20 cellular contexts compared by ENCODE assay signal in the genomic region with DNA sequence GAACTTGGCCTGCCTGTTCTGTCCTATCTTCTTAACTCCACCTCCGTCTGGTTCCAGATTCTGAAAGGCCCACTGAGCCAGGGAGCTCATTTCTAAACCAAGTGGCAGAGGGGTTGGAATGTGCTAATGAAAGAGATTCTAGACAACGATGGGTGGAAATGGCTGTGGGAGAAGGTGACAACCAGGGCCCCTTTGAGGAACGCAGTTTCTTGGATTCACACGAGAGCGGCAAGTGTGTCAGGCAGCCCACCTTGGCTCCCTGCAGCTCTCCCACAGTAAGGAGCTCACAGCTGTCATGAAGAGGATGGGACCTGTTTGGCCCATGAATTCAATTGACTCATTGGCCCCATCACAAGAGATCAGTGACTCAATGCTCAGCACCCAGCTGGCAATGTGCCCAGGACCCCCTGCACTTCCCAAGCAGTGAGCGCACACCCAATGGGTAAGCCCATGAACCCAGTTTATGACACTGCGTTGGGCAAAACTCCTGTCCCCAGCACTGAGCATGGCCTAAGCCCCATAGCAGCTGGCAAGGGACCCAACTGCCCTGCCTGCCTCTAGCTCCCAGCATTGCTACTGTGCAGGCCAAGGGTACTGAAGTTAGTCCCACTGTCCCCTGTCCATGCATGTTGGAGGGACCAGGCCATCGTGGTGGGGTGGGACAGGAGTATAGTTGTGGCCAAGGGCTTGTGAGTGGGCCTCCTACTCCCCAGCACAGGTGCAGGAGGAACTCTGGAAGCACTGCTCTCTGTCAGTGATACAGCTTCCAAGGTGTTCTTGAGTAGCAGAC. TPM values are rescaled to one million over a fixed set of nuclear protein-coding genes. Genes with fewer than 3 reads are reported as not detected.
DNase-seq lines count a peak whose midpoint lies in the region; ATAC-seq, FAIRE-seq and TF ChIP-seq lines count a peak whose summit lies in the region.
"Had no signal": no experiment of that assay in that cellular context is flagged by ENCODE, and none has a peak within 500 bp of the region (broad histone marks: within the 10 kb centered on the region; RNA-seq: fewer than 3 reads in every experiment).

No MANE protein-coding gene starts in this region.

- H3K4me2 ChIP-seq in K562 (ENCODE audit: insufficient read depth, low read length) (no peak overlapping the region), neuronal stem cell (ENCODE audit: insufficient read depth, low read length, poor library complexity, severe bottlenecking) (no peak overlapping the region), GM23338 (no peak overlapping the region)
- H3K4me2 ChIP-seq: BLaER1 had no signal

- TF ChIP-seq EP300 in K562 (IDR thresholded peaks at IDR 0.05; ENCODE audit: low read length): no peak

- DNase-seq in Caco-2: no peak
- DNase-seq in MG63: peak; percentile 12
- DNase-seq in K562 (ENCODE audit: extremely low read depth in 1 of 4, low spot score in 3 of 4): no peak
- no peak for DNase-seq in neuronal stem cell (ENCODE audit: low spot score)
- DNase-seq in GM23338 (ENCODE audit: low spot score): no peak
- no peak for DNase-seq in NCI-H2029 treated with DMSO at 0.1 percent for 48 hours (lab: John Stamatoyannopoulos, UW)
- DNase-seq: activated CD4-positive, alpha-beta T cell treated with anti-CD3 and anti-CD28 coated beads, Interleukin-2, amount 50 U/mL, for 4 hours; caudate nucleus; DMS79 treated with DMSO at 0.1 percent for 48 hours; NCI-H2081; NCI-H82; occipital lobe; sigmoid colon; stimulated activated CD4-positive, alpha-beta T cell treated with anti-CD3 and anti-CD28 coated beads, Interleukin-4, amount 100 ng/mL, for 1 hour; T1000 had no signal

- peaks cover 22% of the 10 kb centered on the region; the same call in 1 of the 2 replicates for H3F3A ChIP-seq in GM23338 (replicated peaks; ENCODE audit: low read depth)

- H3K4me1 Mint-ChIP-seq in Caco-2 (ENCODE audit: low read depth, unreplicated experiment): no peaks in the 10 kb centered on the region
- H3K4me1 Mint-ChIP-seq in GM23338: peaks cover 31% of the 10 kb centered on the region

- H3K27ac Mint-ChIP-seq in Caco-2 (ENCODE audit: unreplicated experiment): no peak overlapping the region
- H3K27ac Mint-ChIP-seq in GM23338: no peak overlapping the region; the same call in 1 of the 2 replicates

- POLR2A ChIA-PET in Caco-2 (lab: Charles Lee) (no interaction called here), K562 (lab: Yijun Ruan, JAX) (interaction anchor here (0.6 to 4.5 kb wide), 14 partner anchors 10 to 122 kb away, joined by 3 to 27 read pairs (median 4); a partner anchor contains a TSS)

- FAIRE-seq in K562 (lab: Jason Lieb, UNC): no peak
- FAIRE-seq: urothelium cell line had no signal

- H3K14ac ChIP-seq in neuronal stem cell (ENCODE audit: low read length): no peak overlapping the region

- no peak overlapping the region for H4K91ac ChIP-seq in neuronal stem cell (ENCODE audit: low read depth, low read length, poor library complexity)

- 86% methylated on average over 8 of the region's 8 CpGs for WGBS in K562 (ENCODE audit: insufficient coverage, low coverage, missing lambda C conversion rate)
- no CpG with 5 or more reads among the region's 8 CpGs for WGBS in neuronal stem cell (ENCODE audit: extremely low coverage in 2 of 2, insufficient read length in 2 of 2, insufficient replicate concordance in 1 of 2), 2 donors

- intact Hi-C loops in Caco-2 (cut with micrococcal nuclease; ENCODE audit: unreplicated experiment) (no loop called here), K562 (cut with micrococcal nuclease) (no loop called here)

- H3K9ac ChIP-seq in K562 (ENCODE audit: insufficient read depth in 1 of 2, low read depth in 2 of 2, low read length in 2 of 2): peak overlapping the region in 1 of 2 experiments; percentile 49; a peak in 1 of 4 replicates
- H3K9ac ChIP-seq in neuronal stem cell (ENCODE audit: low read depth, low read length, poor library complexity): no peak overlapping the region
- H3K9ac ChIP-seq: BLaER1 had no signal

- H3K79me2 ChIP-seq in K562 (ENCODE audit: control insufficient read depth, insufficient read depth, low read length) (no peaks in the 10 kb centered on the region), GM23338 (replicated peaks; ENCODE audit: insufficient read depth) (no peaks in the 10 kb centered on the region)

- H3K36me3 ChIP-seq in Caco-2 (ENCODE audit: control insufficient read depth, insufficient read depth, low read length): peaks cover 3% of the 10 kb centered on the region
- H3K36me3 ChIP-seq in MG63: no peaks in the 10 kb centered on the region
- peaks cover 58% of the 10 kb centered on the region for H3K36me3 ChIP-seq in K562 (ENCODE audit: control insufficient read depth, insufficient read depth, low read length)
- H3K36me3 ChIP-seq in neuronal stem cell (replicated peaks in 1 of 2; ENCODE audit: control insufficient read depth in 2 of 2, insufficient read depth in 2 of 2, low read length in 2 of 2): peaks cover 27 to 59% of the 10 kb centered on the region in 2 donors
- H3K36me3 ChIP-seq in GM23338 (ENCODE audit: insufficient read depth): no peaks in the 10 kb centered on the region; the same call in 1 of the 2 replicates

- no peaks in the 10 kb centered on the region for H3K9me3 Mint-ChIP-seq in Caco-2 (ENCODE audit: unreplicated experiment)
- H3K9me3 Mint-ChIP-seq in GM23338: no peaks in the 10 kb centered on the region

- H4K8ac ChIP-seq in neuronal stem cell (ENCODE audit: low read depth, low read length): no peak overlapping the region

- H3K4me1 ChIP-seq in Caco-2 (peaks cover 9% of the 10 kb centered on the region), K562 (replicated peaks in 1 of 2; ENCODE audit: control insufficient read depth in 2 of 2, insufficient read depth in 2 of 2, low read length in 2 of 2) (peaks cover 40 to 42% of the 10 kb centered on the region in 2 experiments), neuronal stem cell (ENCODE audit: control insufficient read depth in 2 of 2, insufficient read depth in 1 of 2, low read depth in 1 of 2, low read length in 2 of 2) (peaks cover 9 to 28% of the 10 kb centered on the region in 2 donors), GM23338 (ENCODE audit: insufficient read depth) (peaks cover 27% of the 10 kb centered on the region)

- no peak for TF ChIP-seq RAD21 in K562 (CRISPR knock-in tag; conservative IDR thresholded peaks at IDR 0.05 in 1 of 2, IDR thresholded peaks at IDR 0.05 in 1 of 2)

- H2BK15ac ChIP-seq in neuronal stem cell (ENCODE audit: low read length): no peak overlapping the region

- H4K20me1 ChIP-seq in K562 (replicated peaks; ENCODE audit: control insufficient read depth, insufficient read depth, low read length) (no peaks in the 10 kb centered on the region; the same call in 1 of the 2 replicates), GM23338 (replicated peaks; ENCODE audit: insufficient read depth) (no peaks in the 10 kb centered on the region; the same call in 1 of the 2 replicates)

- no peak overlapping the region for H3K18ac ChIP-seq in neuronal stem cell (ENCODE audit: low read length)

- TF ChIP-seq POLR2A in K562 (conservative IDR thresholded peaks at IDR 0.05): peak; percentile 26; the same call in 1 of the 2 replicates

- no peak overlapping the region for H2AFZ ChIP-seq in K562 (ENCODE audit: low read depth, low read length)
- H2AFZ ChIP-seq in neuronal stem cell (ENCODE audit: low read length): no peak overlapping the region
- no peak overlapping the region for H2AFZ ChIP-seq in GM23338

- ATAC-seq in K562: no peak
- ATAC-seq in GM19324 (IDR thresholded peaks at IDR 0.05; ENCODE audit: low FRiP score, unreplicated experiment): no peak
- ATAC-seq in GM23338: no peak

- H3K27me3 Mint-ChIP-seq in Caco-2 (ENCODE audit: insufficient read depth, unreplicated experiment) (no peaks in the 10 kb centered on the region), GM23338 (ENCODE audit: insufficient read depth, low read depth, poor library complexity) (peaks cover 24% of the 10 kb centered on the region)

- peaks cover 12% of the 10 kb centered on the region for H3K9me1 ChIP-seq in K562 (ENCODE audit: control insufficient read depth, insufficient read depth, low read length)

- H3K36me3 Mint-ChIP-seq in Caco-2 (ENCODE audit: insufficient read depth, unreplicated experiment) (peaks cover 45% of the 10 kb centered on the region), GM23338 (ENCODE audit: low read depth) (peaks cover 44% of the 10 kb centered on the region)

- no peak overlapping the region for H2BK5ac ChIP-seq in neuronal stem cell (ENCODE audit: low read length)

- in situ Hi-C loops in K562 (cut with MboI): no loop called here

- no peaks in the 10 kb centered on the region for H3K79me1 ChIP-seq in neuronal stem cell (ENCODE audit: low read depth, low read length)

- H3K4me3 ChIP-seq in Caco-2 (ENCODE audit: low read depth, low read length): no peak overlapping the region
- H3K4me3 ChIP-seq in MG63: no peak overlapping the region
- no peak overlapping the region for H3K4me3 ChIP-seq in K562
- no peak overlapping the region for H3K4me3 ChIP-seq in neuronal stem cell (ENCODE audit: low read length in 2 of 2)
- H3K4me3 ChIP-seq in GM23338: no peak overlapping the region
- H3K4me3 ChIP-seq: BLaER1, sigmoid colon had no signal

- TF ChIP-seq CTCF in Caco-2 (IDR thresholded peaks at IDR 0.05; ENCODE audit: insufficient read depth in 1 of 2, low read depth in 1 of 2, low read length in 1 of 2, severe bottlenecking in 1 of 2, unreplicated experiment in 1 of 2) (no peak), K562 (IDR thresholded peaks at IDR 0.05 in 2 of 3, conservative IDR thresholded peaks at IDR 0.05 in 1 of 3; ENCODE audit: insufficient read depth in 2 of 3, low read depth in 1 of 3, low read length in 3 of 3) (no peak), GM23338 (conservative IDR thresholded peaks at IDR 0.05; ENCODE audit: low read depth in 2 of 2) (no peak)

- H3K9me2 ChIP-seq in GM23338 (ENCODE audit: insufficient read depth): no peaks in the 10 kb centered on the region

- H3K23ac ChIP-seq in neuronal stem cell (ENCODE audit: low read depth, low read length, poor library complexity): peak overlapping the region; percentile 47

- BruUV-seq in Caco-2 (replicated peaks; lab: Mats Ljungman, UMichigan) (TSS peak; percentile 7), K562 (replicated peaks; lab: Mats Ljungman, UMichigan) (TSS peak; percentile 27)

- no peaks in the 10 kb centered on the region for H3K27me3 ChIP-seq in Caco-2 (replicated peaks; ENCODE audit: control insufficient read depth, insufficient read depth, low read length)
- H3K27me3 ChIP-seq in MG63: no peaks in the 10 kb centered on the region
- no peaks in the 10 kb centered on the region for H3K27me3 ChIP-seq in K562 (ENCODE audit: control insufficient read depth in 2 of 2, insufficient read depth in 2 of 2, low read length in 2 of 2)
- peaks cover 0 to 2% (median 0%) of the 10 kb centered on the region in 3 experiments for H3K27me3 ChIP-seq in neuronal stem cell (ENCODE audit: control insufficient read depth in 3 of 3, insufficient read depth in 3 of 3, low read depth in 1 of 3, low read length in 3 of 3)
- no peaks in the 10 kb centered on the region for H3K27me3 ChIP-seq in GM23338 (ENCODE audit: insufficient read depth)
- H3K27me3 ChIP-seq: BLaER1, sigmoid colon had no signal

- no peak overlapping the region for H3K4ac ChIP-seq in neuronal stem cell (ENCODE audit: low read length)

- no peaks in the 10 kb centered on the region for H3K9me3 ChIP-seq in Caco-2
- H3K9me3 ChIP-seq in MG63: no peaks in the 10 kb centered on the region
- H3K9me3 ChIP-seq in K562 (replicated peaks; ENCODE audit: control insufficient read depth, insufficient read depth, low read depth, low read length): no peaks in the 10 kb centered on the region
- no peaks in the 10 kb centered on the region for H3K9me3 ChIP-seq in neuronal stem cell (replicated peaks in 1 of 2; ENCODE audit: control insufficient read depth in 2 of 2, insufficient read depth in 1 of 2, low read depth in 1 of 2, low read length in 2 of 2)
- H3K9me3 ChIP-seq: BLaER1, sigmoid colon had no signal

- no peak overlapping the region for H2BK12ac ChIP-seq in neuronal stem cell (ENCODE audit: low read length)

- H2AK5ac ChIP-seq in neuronal stem cell (ENCODE audit: low read depth, low read length): no peak overlapping the region

- H2BK120ac ChIP-seq in neuronal stem cell (ENCODE audit: low read depth, low read length): no peak overlapping the region

- no peak overlapping the region; the same call in 2 of the 3 replicates for H3K27ac ChIP-seq in K562 (ENCODE audit: extremely low read depth, low read depth, low read length)
- H3K27ac ChIP-seq in neuronal stem cell (replicated peaks; ENCODE audit: low read length): no peak overlapping the region
- no peak overlapping the region for H3K27ac ChIP-seq in GM23338 (ENCODE audit: low read depth)
- H3K27ac ChIP-seq: BLaER1 had no signal

- H3K4me3 Mint-ChIP-seq in Caco-2 (ENCODE audit: unreplicated experiment) (no peak overlapping the region), GM23338 (no peak overlapping the region)

- CTCF ChIA-PET in Caco-2 (lab: Charles Lee) (no interaction called here), K562 (lab: Yijun Ruan, JAX; ENCODE audit: low intra/inter-chr PET ratio) (no interaction called here)

RNA-seq across cellular contexts. Expression of a gene that starts 16.4 kb away (rescaled TPM):
- 65.4 and 66.7 TPM in 2 replicates for total RNA-seq in Caco-2 (2022)
- total RNA-seq in MG63 (2014; rRNA removed; shearing (Covaris generic); ENCODE audit: low replicate concordance): 41.1 and 47.3 TPM in 2 replicates
- 30.9 and 95.8 TPM in 2 replicates for total RNA-seq in K562 (2011; cell fraction: chromatin; rRNA removed; ENCODE audit: low replicate concordance)
- 81.3 and 96.7 TPM in 2 replicates for total RNA-seq in K562 (2011; cell fraction: nucleolus; rRNA removed)
- total RNA-seq in K562 (2011; cell fraction: nucleoplasm; rRNA removed): 48.8 and 57.7 TPM in 2 replicates
- 130 and 161 TPM in 2 replicates for total RNA-seq in K562 (2014; rRNA removed)
- total RNA-seq in K562 (2014; rRNA removed; fragmentation: Illumina TruSeq; extraction: Trizol): 63.9 and 87.5 TPM in 2 replicates
- total RNA-seq in K562 (2015; rRNA removed; fragmentation: Illumina TruSeq; extraction: Trizol): 115 and 119 TPM in 2 replicates
- total RNA-seq in K562 (2021): 102 and 104 TPM in 2 replicates
- polyA plus RNA-seq in K562 (2011; rRNA removed): 104 and 112 TPM in 2 replicates
- 155 and 252 TPM in 2 replicates for polyA plus RNA-seq in K562 (2011; cell fraction: cytosol; rRNA removed)
- polyA plus RNA-seq in K562 (2011; cell fraction: nucleus; rRNA removed): 54.3 and 56.2 TPM in 2 replicates
- polyA plus RNA-seq in K562 (2012): 113 and 127 TPM in 2 replicates
- polyA plus RNA-seq in K562 (2014; fragmentation: Illumina TruSeq; extraction: Trizol): 159 and 185 TPM in 2 replicates
- 100 to 1,000 TPM; 204 to 243 TPM for polyA plus RNA-seq in K562 (2014; fragmentation: Nextera tagmentation; extraction: Ambion mirVana)
- polyA plus RNA-seq in K562 (2014; rRNA removed): 125 and 133 TPM in 2 replicates
- 78.1 and 100 TPM in 2 replicates for polyA minus RNA-seq in K562 (2011; rRNA and poly(A)+ RNA removed)
- 41.0 and 52.2 TPM in 2 replicates for polyA minus RNA-seq in K562 (2011; cell fraction: cytosol; rRNA and poly(A)+ RNA removed)
- polyA minus RNA-seq in K562 (2011; cell fraction: nucleus; rRNA and poly(A)+ RNA removed): 41.9 and 47.8 TPM in 2 replicates
- polyA plus RNA-seq in neuronal stem cell (2013, experiment 1 of 2): 52.5 TPM
- 51.4 TPM for polyA plus RNA-seq in neuronal stem cell (2013, experiment 2 of 2)
- 51.7 and 62.7 TPM in 2 replicates for total RNA-seq in GM23338 (2014; rRNA removed; shearing (Covaris generic))
- polyA plus RNA-seq in GM23338 (2016; fragmentation: Nextera tagmentation; extraction: Ambion mirVana): 58.6 and 58.9 TPM in 2 replicates

RNA-seq across cellular contexts. Expression of a gene that starts 26.4 kb away (rescaled TPM):
- total RNA-seq in Caco-2 (2022): not detected in 2 replicates
- not detected in 2 replicates for total RNA-seq in MG63 (2014; rRNA removed; shearing (Covaris generic); ENCODE audit: low replicate concordance)
- 0.32 TPM in 1 of 2 replicates, not detected in the other for total RNA-seq in K562 (2011; cell fraction: chromatin; rRNA removed; ENCODE audit: low replicate concordance)
- total RNA-seq in K562 (2011; cell fraction: nucleolus; rRNA removed): 0.17 TPM in 1 of 2 replicates, not detected in the other
- total RNA-seq in K562 (2011; cell fraction: nucleoplasm; rRNA removed): 0.22 and 0.38 TPM in 2 replicates
- total RNA-seq in K562 (2014; rRNA removed): 0.05 TPM in 1 of 2 replicates, not detected in the other
- not detected in 2 replicates for total RNA-seq in K562 (2014; rRNA removed; fragmentation: Illumina TruSeq; extraction: Trizol)
- total RNA-seq in K562 (2015; rRNA removed; fragmentation: Illumina TruSeq; extraction: Trizol): not detected in 2 replicates
- not detected in 2 replicates for total RNA-seq in K562 (2021)
- 0.04 TPM in 1 of 2 replicates, not detected in the other for polyA plus RNA-seq in K562 (2011; rRNA removed)
- polyA plus RNA-seq in K562 (2011; cell fraction: cytosol; rRNA removed): not detected in 2 replicates
- 0.04 TPM in 1 of 2 replicates, not detected in the other for polyA plus RNA-seq in K562 (2011; cell fraction: nucleus; rRNA removed)
- polyA plus RNA-seq in K562 (2012): 0.40 and 0.49 TPM in 2 replicates
- polyA plus RNA-seq in K562 (2014; fragmentation: Illumina TruSeq; extraction: Trizol): not detected in 2 replicates
- polyA plus RNA-seq in K562 (2014; fragmentation: Nextera tagmentation; extraction: Ambion mirVana): under 1 TPM; 0.39 to 0.60 TPM
- not detected in 2 replicates for polyA plus RNA-seq in K562 (2014; rRNA removed)
- 0.11 and 0.15 TPM in 2 replicates for polyA minus RNA-seq in K562 (2011; rRNA and poly(A)+ RNA removed)
- not detected in 2 replicates for polyA minus RNA-seq in K562 (2011; cell fraction: cytosol; rRNA and poly(A)+ RNA removed)
- 0.22 TPM in 1 of 2 replicates, not detected in the other for polyA minus RNA-seq in K562 (2011; cell fraction: nucleus; rRNA and poly(A)+ RNA removed)
- 1.8 TPM for polyA plus RNA-seq in neuronal stem cell (2013, experiment 1 of 2)
- polyA plus RNA-seq in neuronal stem cell (2013, experiment 2 of 2): 1.5 TPM
- total RNA-seq in GM23338 (2014; rRNA removed; shearing (Covaris generic)): 0.10 TPM in 1 of 2 replicates, not detected in the other
- polyA plus RNA-seq in GM23338 (2016; fragmentation: Nextera tagmentation; extraction: Ambion mirVana): 0.38 and 0.39 TPM in 2 replicates
- total RNA-seq: HT1080, mesenteric fat pad had no signal

RNA-seq across cellular contexts. Expression of a gene that starts 35.6 kb away (rescaled TPM):
- total RNA-seq in Caco-2 (2022): 33.1 and 33.5 TPM in 2 replicates
- total RNA-seq in MG63 (2014; rRNA removed; shearing (Covaris generic); ENCODE audit: low replicate concordance): 11.2 and 14.4 TPM in 2 replicates
- total RNA-seq in K562 (2011; cell fraction: chromatin; rRNA removed; ENCODE audit: low replicate concordance): 89.9 and 155 TPM in 2 replicates
- total RNA-seq in K562 (2011; cell fraction: nucleolus; rRNA removed): 95.9 and 115 TPM in 2 replicates
- total RNA-seq in K562 (2011; cell fraction: nucleoplasm; rRNA removed): 87.8 and 100 TPM in 2 replicates
- 69.7 and 78.1 TPM in 2 replicates for total RNA-seq in K562 (2014; rRNA removed)
- total RNA-seq in K562 (2014; rRNA removed; fragmentation: Illumina TruSeq; extraction: Trizol): 73.8 and 76.7 TPM in 2 replicates
- 73.2 and 75.1 TPM in 2 replicates for total RNA-seq in K562 (2015; rRNA removed; fragmentation: Illumina TruSeq; extraction: Trizol)
- 71.5 and 77.4 TPM in 2 replicates for total RNA-seq in K562 (2021)
- 120 TPM in 2 replicates for polyA plus RNA-seq in K562 (2011; rRNA removed)
- 173 and 183 TPM in 2 replicates for polyA plus RNA-seq in K562 (2011; cell fraction: cytosol; rRNA removed)
- 62.0 and 78.0 TPM in 2 replicates for polyA plus RNA-seq in K562 (2011; cell fraction: nucleus; rRNA removed)
- 49.6 and 65.4 TPM in 2 replicates for polyA plus RNA-seq in K562 (2012)
- 113 and 116 TPM in 2 replicates for polyA plus RNA-seq in K562 (2014; fragmentation: Illumina TruSeq; extraction: Trizol)
- 100 to 1,000 TPM; 241 to 321 TPM for polyA plus RNA-seq in K562 (2014; fragmentation: Nextera tagmentation; extraction: Ambion mirVana)
- polyA plus RNA-seq in K562 (2014; rRNA removed): 102 and 111 TPM in 2 replicates
- polyA minus RNA-seq in K562 (2011; rRNA and poly(A)+ RNA removed): 73.9 and 74.5 TPM in 2 replicates
- 33.5 and 38.0 TPM in 2 replicates for polyA minus RNA-seq in K562 (2011; cell fraction: cytosol; rRNA and poly(A)+ RNA removed)
- 18.2 and 39.4 TPM in 2 replicates for polyA minus RNA-seq in K562 (2011; cell fraction: nucleus; rRNA and poly(A)+ RNA removed)
- polyA plus RNA-seq in neuronal stem cell (2013, experiment 1 of 2): 21.5 TPM
- 22.5 TPM for polyA plus RNA-seq in neuronal stem cell (2013, experiment 2 of 2)
- 39.6 and 51.7 TPM in 2 replicates for total RNA-seq in GM23338 (2014; rRNA removed; shearing (Covaris generic))
- 26.6 and 27.2 TPM in 2 replicates for polyA plus RNA-seq in GM23338 (2016; fragmentation: Nextera tagmentation; extraction: Ambion mirVana)

RNA-seq across cellular contexts. Expression of a gene that starts 42.1 kb away (rescaled TPM):
- total RNA-seq in Caco-2 (2022) (44.2 and 47.2 TPM in 2 replicates), K562 (2014; rRNA removed) (111 and 127 TPM in 2 replicates), K562 (2014; rRNA removed; fragmentation: Illumina TruSeq; extraction: Trizol) (92.5 and 99.4 TPM in 2 replicates), K562 (2015; rRNA removed; fragmentation: Illumina TruSeq; extraction: Trizol) (68.8 and 71.1 TPM in 2 replicates), K562 (2021) (121 and 162 TPM in 2 replicates)
- 7.6 and 11.6 TPM in 2 replicates for total RNA-seq in MG63 (2014; rRNA removed; shearing (Covaris generic); ENCODE audit: low replicate concordance)
- 558 and 907 TPM in 2 replicates for total RNA-seq in K562 (2011; cell fraction: chromatin; rRNA removed; ENCODE audit: low replicate concordance)
- total RNA-seq in K562 (2011; cell fraction: nucleolus; rRNA removed): 446 and 460 TPM in 2 replicates
- 547 and 636 TPM in 2 replicates for total RNA-seq in K562 (2011; cell fraction: nucleoplasm; rRNA removed)
- polyA plus RNA-seq in K562 (2011; rRNA removed) (184 and 259 TPM in 2 replicates), K562 (2014; fragmentation: Illumina TruSeq; extraction: Trizol) (162 and 169 TPM in 2 replicates), K562 (2014; fragmentation: Nextera tagmentation; extraction: Ambion mirVana) (10 to 100 TPM; 48.4 to 60.9 TPM), K562 (2014; rRNA removed) (171 and 196 TPM in 2 replicates), GM23338 (2016; fragmentation: Nextera tagmentation; extraction: Ambion mirVana) (14.9 and 17.5 TPM in 2 replicates)
- 167 and 217 TPM in 2 replicates for polyA plus RNA-seq in K562 (2011; cell fraction: cytosol; rRNA removed)
- 1,016 and 1,080 TPM in 2 replicates for polyA plus RNA-seq in K562 (2011; cell fraction: nucleus; rRNA removed)
- polyA plus RNA-seq in K562 (2012): 101 and 429 TPM in 2 replicates
- 87.3 and 97.4 TPM in 2 replicates for polyA minus RNA-seq in K562 (2011; rRNA and poly(A)+ RNA removed)
- polyA minus RNA-seq in K562 (2011; cell fraction: cytosol; rRNA and poly(A)+ RNA removed): 46.5 and 62.7 TPM in 2 replicates
- 121 and 183 TPM in 2 replicates for polyA minus RNA-seq in K562 (2011; cell fraction: nucleus; rRNA and poly(A)+ RNA removed)
- polyA plus RNA-seq in neuronal stem cell (2013, experiment 1 of 2): 49.3 TPM
- 48.3 TPM for polyA plus RNA-seq in neuronal stem cell (2013, experiment 2 of 2)
- 46.4 and 55.9 TPM in 2 replicates for total RNA-seq in GM23338 (2014; rRNA removed; shearing (Covaris generic))
